Comparison of ENCODE assay signal across 7 cellular contexts in the genomic region with DNA sequence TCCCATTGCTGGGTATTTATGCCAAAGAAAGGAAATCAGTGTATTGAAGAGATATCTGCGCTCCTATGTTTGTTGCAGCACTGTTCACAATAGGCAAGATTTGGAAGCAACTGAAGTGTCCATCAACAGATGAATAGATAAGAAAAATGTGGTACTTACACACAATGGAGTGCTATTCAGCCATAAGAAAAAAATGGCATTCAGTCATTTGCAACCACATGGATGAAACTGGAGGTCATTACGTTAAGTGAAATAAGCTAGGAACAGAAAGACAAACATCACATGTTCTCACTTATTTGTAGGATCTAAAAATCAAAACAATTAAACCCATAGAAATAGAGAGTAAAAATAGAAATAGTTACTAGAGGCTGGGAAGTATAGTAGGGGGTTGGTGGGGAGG.
"Had no signal": no experiment of that assay in that cellular context is flagged by ENCODE, and none has a peak within 500 bp of the region (broad histone marks: within the 10 kb centered on the region; RNA-seq: fewer than 3 reads in every experiment).

No MANE protein-coding gene starts in this region.

- H3K4me3 Mint-ChIP-seq: HFFc6, IgD-negative memory B cell had no signal

- H3K27me3 Mint-ChIP-seq: IgD-negative memory B cell had no signal

- ATAC-seq: HCT116, HepG2 had no signal

- H3K27ac Mint-ChIP-seq: HFFc6, IgD-negative memory B cell had no signal

- DNase-seq: GM23248, GOT3, H7, HFFc6 had no signal

- H3K4me1 Mint-ChIP-seq: IgD-negative memory B cell had no signal
